Comparison of ENCODE assay signal across 1 cellular context in genomic region chr11:6618117-6619020, GRCh38.
TF ChIP-seq lines count a peak whose summit lies in the region.

No MANE protein-coding gene starts in this region.

TF ChIP-seq in K562, 482 proteins besides CTCF, POLR2A, EP300 and RAD21 (continued from another document and continues in another):
- TF ChIP-seq PRDM10 (IDR thresholded peaks at IDR 0.05; ENCODE audit: partially characterized antibody): peak; percentile 43
- TF ChIP-seq, protein P1, sequence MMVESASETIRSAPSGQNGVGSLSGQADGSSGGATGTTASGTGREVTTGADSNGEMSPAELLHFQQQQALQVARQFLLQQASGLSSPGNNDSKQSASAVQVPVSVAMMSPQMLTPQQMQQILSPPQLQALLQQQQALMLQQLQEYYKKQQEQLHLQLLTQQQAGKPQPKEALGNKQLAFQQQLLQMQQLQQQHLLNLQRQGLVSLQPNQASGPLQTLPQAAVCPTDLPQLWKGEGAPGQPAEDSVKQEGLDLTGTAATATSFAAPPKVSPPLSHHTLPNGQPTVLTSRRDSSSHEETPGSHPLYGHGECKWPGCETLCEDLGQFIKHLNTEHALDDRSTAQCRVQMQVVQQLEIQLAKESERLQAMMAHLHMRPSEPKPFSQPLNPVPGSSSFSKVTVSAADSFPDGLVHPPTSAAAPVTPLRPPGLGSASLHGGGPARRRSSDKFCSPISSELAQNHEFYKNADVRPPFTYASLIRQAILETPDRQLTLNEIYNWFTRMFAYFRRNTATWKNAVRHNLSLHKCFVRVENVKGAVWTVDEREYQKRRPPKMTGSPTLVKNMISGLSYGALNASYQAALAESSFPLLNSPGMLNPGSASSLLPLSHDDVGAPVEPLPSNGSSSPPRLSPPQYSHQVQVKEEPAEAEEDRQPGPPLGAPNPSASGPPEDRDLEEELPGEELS (CRISPR knock-in tag; IDR thresholded peaks at IDR 0.05; ENCODE audit: borderline replicate concordance): no peak
- TF ChIP-seq U2AF2 (optimal IDR thresholded peaks at IDR 0.05; ENCODE audit: low read depth, low read length): no peak
- TF ChIP-seq ZNF668 (CRISPR knock-in tag; IDR thresholded peaks at IDR 0.05): no peak
- TF ChIP-seq, protein P2, sequence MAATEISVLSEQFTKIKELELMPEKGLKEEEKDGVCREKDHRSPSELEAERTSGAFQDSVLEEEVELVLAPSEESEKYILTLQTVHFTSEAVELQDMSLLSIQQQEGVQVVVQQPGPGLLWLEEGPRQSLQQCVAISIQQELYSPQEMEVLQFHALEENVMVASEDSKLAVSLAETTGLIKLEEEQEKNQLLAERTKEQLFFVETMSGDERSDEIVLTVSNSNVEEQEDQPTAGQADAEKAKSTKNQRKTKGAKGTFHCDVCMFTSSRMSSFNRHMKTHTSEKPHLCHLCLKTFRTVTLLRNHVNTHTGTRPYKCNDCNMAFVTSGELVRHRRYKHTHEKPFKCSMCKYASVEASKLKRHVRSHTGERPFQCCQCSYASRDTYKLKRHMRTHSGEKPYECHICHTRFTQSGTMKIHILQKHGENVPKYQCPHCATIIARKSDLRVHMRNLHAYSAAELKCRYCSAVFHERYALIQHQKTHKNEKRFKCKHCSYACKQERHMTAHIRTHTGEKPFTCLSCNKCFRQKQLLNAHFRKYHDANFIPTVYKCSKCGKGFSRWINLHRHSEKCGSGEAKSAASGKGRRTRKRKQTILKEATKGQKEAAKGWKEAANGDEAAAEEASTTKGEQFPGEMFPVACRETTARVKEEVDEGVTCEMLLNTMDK (IDR thresholded peaks at IDR 0.05; ENCODE audit: borderline replicate concordance, insufficient read depth, low read depth, low read length, poor library complexity, severe bottlenecking): peak; percentile 13
- 0 out of 2 replicates have a peak, but pooled peaks have one; percentile 25 for TF ChIP-seq L3MBTL2 (IDR thresholded peaks at IDR 0.05)
- TF ChIP-seq JUNB (CRISPR knock-in tag; conservative IDR thresholded peaks at IDR 0.05): no peak
- TF ChIP-seq MGA (IDR thresholded peaks at IDR 0.05): no peak
- TF ChIP-seq NCOA1 (IDR thresholded peaks at IDR 0.05; ENCODE audit: low read depth): 0 out of 2 replicates have a peak, but pooled peaks have one; percentile 24
- TF ChIP-seq NFIC (IDR thresholded peaks at IDR 0.05): peak; percentile 95
- TF ChIP-seq DNMT1 (IDR thresholded peaks at IDR 0.05): no peak
- no peak for TF ChIP-seq ZNF436 (CRISPR knock-in tag; IDR thresholded peaks at IDR 0.05)
- no peak for TF ChIP-seq SP2 (IDR thresholded peaks at IDR 0.05; ENCODE audit: extremely low read depth, low read depth, low read length, poor library complexity, severe bottlenecking)
- no peak for TF ChIP-seq SMAD1 (IDR thresholded peaks at IDR 0.05; ENCODE audit: low read depth, low read length, partially characterized antibody)
- TF ChIP-seq, protein P3, sequence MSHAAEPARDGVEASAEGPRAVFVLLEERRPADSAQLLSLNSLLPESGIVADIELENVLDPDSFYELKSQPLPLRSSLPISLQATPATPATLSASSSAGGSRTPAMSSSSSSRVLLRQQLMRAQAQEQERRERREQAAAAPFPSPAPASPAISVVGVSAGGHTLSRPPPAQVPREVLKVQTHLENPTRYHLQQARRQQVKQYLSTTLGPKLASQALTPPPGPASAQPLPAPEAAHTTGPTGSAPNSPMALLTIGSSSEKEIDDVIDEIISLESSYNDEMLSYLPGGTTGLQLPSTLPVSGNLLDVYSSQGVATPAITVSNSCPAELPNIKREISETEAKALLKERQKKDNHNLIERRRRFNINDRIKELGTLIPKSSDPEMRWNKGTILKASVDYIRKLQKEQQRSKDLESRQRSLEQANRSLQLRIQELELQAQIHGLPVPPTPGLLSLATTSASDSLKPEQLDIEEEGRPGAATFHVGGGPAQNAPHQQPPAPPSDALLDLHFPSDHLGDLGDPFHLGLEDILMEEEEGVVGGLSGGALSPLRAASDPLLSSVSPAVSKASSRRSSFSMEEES (CRISPR knock-in tag; IDR thresholded peaks at IDR 0.05): no peak
- TF ChIP-seq BDP1 (IDR thresholded peaks at IDR 0.05; ENCODE audit: insufficient read depth, insufficient read length): no peak
- TF ChIP-seq HNRNPLL (IDR thresholded peaks at IDR 0.05; ENCODE audit: low read depth, low read length, poor library complexity, severe bottlenecking): no peak
- no peak for TF ChIP-seq OTX1 (CRISPR knock-in tag; IDR thresholded peaks at IDR 0.05)
- no peak for TF ChIP-seq PHF21A (IDR thresholded peaks at IDR 0.05; ENCODE audit: borderline replicate concordance, low read depth)
- peak; percentile 72 for TF ChIP-seq DPF2 (IDR thresholded peaks at IDR 0.05)
- TF ChIP-seq, protein P4, sequence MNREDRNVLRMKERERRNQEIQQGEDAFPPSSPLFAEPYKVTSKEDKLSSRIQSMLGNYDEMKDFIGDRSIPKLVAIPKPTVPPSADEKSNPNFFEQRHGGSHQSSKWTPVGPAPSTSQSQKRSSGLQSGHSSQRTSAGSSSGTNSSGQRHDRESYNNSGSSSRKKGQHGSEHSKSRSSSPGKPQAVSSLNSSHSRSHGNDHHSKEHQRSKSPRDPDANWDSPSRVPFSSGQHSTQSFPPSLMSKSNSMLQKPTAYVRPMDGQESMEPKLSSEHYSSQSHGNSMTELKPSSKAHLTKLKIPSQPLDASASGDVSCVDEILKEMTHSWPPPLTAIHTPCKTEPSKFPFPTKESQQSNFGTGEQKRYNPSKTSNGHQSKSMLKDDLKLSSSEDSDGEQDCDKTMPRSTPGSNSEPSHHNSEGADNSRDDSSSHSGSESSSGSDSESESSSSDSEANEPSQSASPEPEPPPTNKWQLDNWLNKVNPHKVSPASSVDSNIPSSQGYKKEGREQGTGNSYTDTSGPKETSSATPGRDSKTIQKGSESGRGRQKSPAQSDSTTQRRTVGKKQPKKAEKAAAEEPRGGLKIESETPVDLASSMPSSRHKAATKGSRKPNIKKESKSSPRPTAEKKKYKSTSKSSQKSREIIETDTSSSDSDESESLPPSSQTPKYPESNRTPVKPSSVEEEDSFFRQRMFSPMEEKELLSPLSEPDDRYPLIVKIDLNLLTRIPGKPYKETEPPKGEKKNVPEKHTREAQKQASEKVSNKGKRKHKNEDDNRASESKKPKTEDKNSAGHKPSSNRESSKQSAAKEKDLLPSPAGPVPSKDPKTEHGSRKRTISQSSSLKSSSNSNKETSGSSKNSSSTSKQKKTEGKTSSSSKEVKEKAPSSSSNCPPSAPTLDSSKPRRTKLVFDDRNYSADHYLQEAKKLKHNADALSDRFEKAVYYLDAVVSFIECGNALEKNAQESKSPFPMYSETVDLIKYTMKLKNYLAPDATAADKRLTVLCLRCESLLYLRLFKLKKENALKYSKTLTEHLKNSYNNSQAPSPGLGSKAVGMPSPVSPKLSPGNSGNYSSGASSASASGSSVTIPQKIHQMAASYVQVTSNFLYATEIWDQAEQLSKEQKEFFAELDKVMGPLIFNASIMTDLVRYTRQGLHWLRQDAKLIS (CRISPR knock-in tag; IDR thresholded peaks at IDR 0.05): 0 out of 2 replicates have a peak, but pooled peaks have one; percentile 70
- TF ChIP-seq PTBP1 (IDR thresholded peaks at IDR 0.05; ENCODE audit: low read depth, low read length): no peak
- TF ChIP-seq ZNF444 (CRISPR knock-in tag; IDR thresholded peaks at IDR 0.05): no peak
- TF ChIP-seq, protein P5, sequence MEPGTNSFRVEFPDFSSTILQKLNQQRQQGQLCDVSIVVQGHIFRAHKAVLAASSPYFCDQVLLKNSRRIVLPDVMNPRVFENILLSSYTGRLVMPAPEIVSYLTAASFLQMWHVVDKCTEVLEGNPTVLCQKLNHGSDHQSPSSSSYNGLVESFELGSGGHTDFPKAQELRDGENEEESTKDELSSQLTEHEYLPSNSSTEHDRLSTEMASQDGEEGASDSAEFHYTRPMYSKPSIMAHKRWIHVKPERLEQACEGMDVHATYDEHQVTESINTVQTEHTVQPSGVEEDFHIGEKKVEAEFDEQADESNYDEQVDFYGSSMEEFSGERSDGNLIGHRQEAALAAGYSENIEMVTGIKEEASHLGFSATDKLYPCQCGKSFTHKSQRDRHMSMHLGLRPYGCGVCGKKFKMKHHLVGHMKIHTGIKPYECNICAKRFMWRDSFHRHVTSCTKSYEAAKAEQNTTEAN (CRISPR knock-in tag; IDR thresholded peaks at IDR 0.05): peak; percentile 87
- TF ChIP-seq ID3 (CRISPR knock-in tag; IDR thresholded peaks at IDR 0.05): no peak
- TF ChIP-seq ID3 (tag; IDR thresholded peaks at IDR 0.05): no peak
